27 cellular contexts compared by ENCODE assay signal in the genomic region with DNA sequence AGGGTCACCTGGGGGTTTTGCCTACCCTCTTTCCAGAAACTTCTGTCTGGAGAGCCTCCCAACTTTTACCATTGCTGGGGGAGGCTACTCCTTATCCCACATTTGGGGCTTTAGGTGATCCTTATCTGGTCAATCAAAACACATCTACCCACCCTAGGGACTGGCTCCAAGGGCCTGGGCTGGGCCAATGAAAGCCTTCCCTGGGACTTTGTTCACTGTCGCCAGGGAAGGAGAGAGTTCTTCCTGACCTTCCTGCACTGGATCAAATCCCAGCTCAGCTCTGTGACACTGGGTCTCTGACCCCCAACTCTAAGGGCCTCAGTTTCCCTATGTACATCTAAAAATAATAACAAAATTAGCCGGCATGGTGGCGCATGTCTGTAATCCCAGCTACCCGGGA. TPM values are rescaled to one million over a fixed set of nuclear protein-coding genes. Genes with fewer than 3 reads are reported as not detected.
"Had no signal": no experiment of that assay in that cellular context is flagged by ENCODE, and none has a peak within 500 bp of the region (broad histone marks: within the 10 kb centered on the region; RNA-seq: fewer than 3 reads in every experiment).

No MANE protein-coding gene starts in this region.

- H3K27me3 ChIP-seq: foreskin keratinocyte, pancreas, right atrium auricular region had no signal

- H3K27ac ChIP-seq: foreskin keratinocyte, neutrophil, pancreas, psoas muscle, thoracic aorta had no signal

- H3K4me1 ChIP-seq: foreskin keratinocyte, pancreas had no signal

- H3K9me3 ChIP-seq: neutrophil, pancreas, psoas muscle, right atrium auricular region, thoracic aorta had no signal

- DNase-seq: activated B cell treated with CpG ODN at 0.5 μM for 24 hours; activated CD4-positive, alpha-beta T cell treated with anti-CD3 and anti-CD28 coated beads for 36 hours; activated CD4-positive, alpha-beta T cell treated with anti-CD3 and anti-CD28 coated beads, Interleukin-2, amount 50 U/mL, for 4 hours; activated CD8-positive, alpha-beta memory T cell treated with anti-CD3 and anti-CD28 coated beads, Interleukin-2, amount 50 U/mL, for 48 hours; activated naive CD4-positive, alpha-beta T cell treated with Interleukin-2 at 50 U/mL for 16 hours; activated naive CD8-positive, alpha-beta T cell treated with anti-CD3 and anti-CD28 coated beads for 36 hours; activated T-cell treated with anti-CD3 and anti-CD28 coated beads, Interleukin-2, amount 50 U/mL, for 48 hours; central memory CD4-positive, alpha-beta T cell; effector CD8-positive, alpha-beta T cell; foreskin keratinocyte; hippocampal formation; kidney glomerular epithelial cell; midbrain; pancreas; psoas muscle; stimulated activated CD4-positive, alpha-beta T cell treated with anti-CD3 and anti-CD28 coated beads, Interleukin-4, amount 100 ng/mL, for 24 hours; stimulated activated naive CD4-positive, alpha-beta T cell treated with Interleukin-2 at 50 U/mL for 16 hours; T1000 had no signal

- H3K4me3 ChIP-seq: pancreas, psoas muscle, right atrium auricular region, thoracic aorta had no signal

- H3K36me3 ChIP-seq: neutrophil had no signal

- ATAC-seq: activated CD4-positive, alpha-beta T cell treated with anti-CD3 and anti-CD28 coated beads for 36 hours; foreskin keratinocyte; natural killer cell treated with Interleukin-12 subunit alpha and Interleukin-12 subunit beta and Interleukin-15 and Interleukin-18, amount 100 ng/mL, for 72 hours; pancreas; psoas muscle had no signal

RNA-seq across cellular contexts. Expression of a gene that starts 11.8 kb away (rescaled TPM):
- total RNA-seq: activated B cell treated with CpG ODN at 0.5 μM for 24 hours; activated CD4-positive, alpha-beta T cell treated with anti-CD3 and anti-CD28 coated beads for 36 hours; activated CD8-positive, alpha-beta memory T cell treated with anti-CD3 and anti-CD28 coated beads for 36 hours; activated naive CD8-positive, alpha-beta T cell treated with anti-CD3 and anti-CD28 coated beads for 36 hours; astrocyte; dermis blood vessel endothelial cell; foreskin keratinocyte; natural killer cell treated with Interleukin-12 subunit alpha and Interleukin-12 subunit beta and Interleukin-15 and Interleukin-18, amount 100 ng/mL, for 72 hours; thoracic aorta had no signal
- polyA plus RNA-seq: foreskin keratinocyte had no signal

RNA-seq across cellular contexts. Expression of a gene that starts 44.7 kb away (rescaled TPM):
- total RNA-seq: activated B cell treated with CpG ODN at 0.5 μM for 24 hours; activated CD4-positive, alpha-beta T cell treated with anti-CD3 and anti-CD28 coated beads for 36 hours; activated CD8-positive, alpha-beta memory T cell treated with anti-CD3 and anti-CD28 coated beads for 36 hours; activated naive CD8-positive, alpha-beta T cell treated with anti-CD3 and anti-CD28 coated beads for 36 hours; astrocyte; dermis blood vessel endothelial cell; foreskin keratinocyte; liver; natural killer cell treated with Interleukin-12 subunit alpha and Interleukin-12 subunit beta and Interleukin-15 and Interleukin-18, amount 100 ng/mL, for 72 hours; pancreas; psoas muscle; right atrium auricular region; thoracic aorta had no signal
- polyA plus RNA-seq: esophagus, foreskin keratinocyte, liver, pancreas, psoas muscle had no signal
